In the genomic region with DNA sequence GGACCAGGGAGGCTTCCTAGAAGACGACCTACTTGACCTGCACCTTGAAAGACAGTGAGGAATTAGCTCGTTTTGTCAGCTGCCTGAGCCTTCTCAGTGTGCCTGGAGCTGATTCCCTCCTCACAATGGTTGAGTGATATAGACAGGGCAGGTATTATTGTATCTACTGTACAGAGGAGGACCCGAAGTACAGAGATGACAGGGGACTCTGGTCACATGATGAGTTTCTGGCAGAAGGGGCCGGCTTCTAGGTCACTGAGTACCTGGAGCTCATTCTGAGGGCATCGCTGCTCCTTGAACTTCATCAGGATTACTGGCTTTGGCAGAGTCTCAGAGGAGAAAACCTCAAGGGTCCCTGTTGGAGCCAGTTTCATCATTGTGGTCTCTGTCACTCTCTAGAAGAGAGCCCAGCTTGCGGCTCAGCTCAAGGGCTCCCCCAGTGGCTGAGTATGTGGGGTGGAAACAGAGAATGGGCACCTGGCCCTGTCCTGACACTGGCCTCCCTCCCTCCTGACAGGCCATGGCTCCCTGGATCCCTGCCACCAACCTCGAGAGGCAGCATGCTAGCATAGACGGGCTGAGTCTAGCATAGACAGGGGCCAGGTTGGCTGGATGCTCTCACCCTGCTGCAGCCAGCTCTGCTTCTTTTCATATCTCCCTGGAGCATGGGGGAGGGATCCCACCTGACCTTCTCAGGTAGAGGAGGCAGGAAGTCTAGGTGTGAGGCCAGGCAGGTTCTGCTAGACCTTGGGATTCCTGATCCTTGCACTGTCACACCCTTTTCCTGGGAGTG, we compare ENCODE assay signal across 8 cellular contexts. TPM values are rescaled to one million over a fixed set of nuclear protein-coding genes. Genes with fewer than 3 reads are reported as not detected.
DNase-seq lines count a peak whose midpoint lies in the region; ATAC-seq and TF ChIP-seq lines count a peak whose summit lies in the region.

No MANE protein-coding gene starts in this region.

- TF ChIP-seq CTCF in AG04450 (IDR thresholded peaks at IDR 0.05; ENCODE audit: low read depth, low read length) (peak; percentile 78), GM13977 (IDR thresholded peaks at IDR 0.05; ENCODE audit: extremely low read depth, insufficient read depth, missing control alignments) (peak; percentile 79), fibroblast of villous mesenchyme (IDR thresholded peaks at IDR 0.05; ENCODE audit: insufficient read depth, low read depth, low read length) (peak; percentile 86), osteoblast (IDR thresholded peaks at IDR 0.05; ENCODE audit: extremely low read depth, low read depth, low read length) (peak; percentile 91)

- DNase-seq in AG04450 (ENCODE audit: low read depth, low spot score) (no peak), GM13977 (ENCODE audit: low spot score) (peak; percentile 71), NCI-H510A treated with DMSO at 0.1 percent for 48 hours (lab: John Stamatoyannopoulos, UW) (peak; percentile 82), fibroblast of villous mesenchyme (ENCODE audit: low read depth) (no peak), osteoblast (ENCODE audit: insufficient read length, low spot score, missing footprints) (peak; percentile 80), NCI-H187 treated with DMSO at 0.1 percent for 48 hours (lab: John Stamatoyannopoulos, UW) (no peak)
- peak; percentile 49 for DNase-seq in activated T-cell treated with anti-CD3 and anti-CD28 coated beads, Interleukin-2, amount 50 U/mL, for 1 hour

- CTCF ChIA-PET in AG04450 (lab: Charles Lee): interaction anchor here (0.6 to 6.0 kb wide), 19 partner anchors 8 to 69 kb away, joined by 3 to 68 read pairs (median 4); no protein-coding TSS in a partner anchor

- H3K4me3 ChIP-seq in AG04450 (ENCODE audit: low read depth, low read length) (no peak overlapping the region), fibroblast of villous mesenchyme (ENCODE audit: low read depth, low read length) (no peak overlapping the region), osteoblast (ENCODE audit: insufficient read depth, low read length) (no peak overlapping the region)

- H3K79me2 ChIP-seq in osteoblast (ENCODE audit: insufficient read depth, low read length): peaks cover 97% of the 10 kb centered on the region

- no peak for ATAC-seq in GM19467 (IDR thresholded peaks at IDR 0.05; ENCODE audit: unreplicated experiment)

- in situ Hi-C loops in GM13977 (cut with MboI; ENCODE audit: low pct_unique_long_range_greater_than_20kb, low sequenced_read_pairs, unreplicated experiment): no loop called here

- peak overlapping the region; percentile 21 for H3K27ac ChIP-seq in AG04450 (ENCODE audit: low read depth, low read length)
- H3K27ac ChIP-seq in osteoblast (ENCODE audit: low read depth, low read length): peak overlapping the region; percentile 77

- no peaks in the 10 kb centered on the region for H3K27me3 ChIP-seq in AG04450 (ENCODE audit: control insufficient read depth, insufficient read depth, low read length)
- H3K27me3 ChIP-seq in osteoblast (ENCODE audit: insufficient read depth, low read length): no peaks in the 10 kb centered on the region

- POLR2A ChIA-PET in AG04450 (lab: Yijun Ruan, JAX): interaction anchor here (0.5 to 0.9 kb wide), 3 partner anchors 11 to 27 kb away, joined by 3 to 5 read pairs (median 3); no protein-coding TSS in a partner anchor

- peak overlapping the region; percentile 7 for H3K4me2 ChIP-seq in osteoblast (ENCODE audit: insufficient read depth, low read length)

- H3K36me3 ChIP-seq in osteoblast (ENCODE audit: insufficient read depth, low read length): peaks cover 33% of the 10 kb centered on the region

- H3K4me1 ChIP-seq in osteoblast (ENCODE audit: insufficient read depth, low read length): peaks cover 76% of the 10 kb centered on the region

- H3K9me3 ChIP-seq in AG04450 (ENCODE audit: control insufficient read depth, insufficient read depth, low read length): no peaks in the 10 kb centered on the region; the same call in 1 of the 2 replicates
- no peaks in the 10 kb centered on the region for H3K9me3 ChIP-seq in osteoblast (ENCODE audit: low read depth, low read length)

- H2AFZ ChIP-seq in osteoblast (ENCODE audit: low read length): no peak overlapping the region

- H4K20me1 ChIP-seq in osteoblast (ENCODE audit: insufficient read depth, low read length): peaks cover 32% of the 10 kb centered on the region

RNA-seq across cellular contexts. Expression of a gene that starts 38.7 kb away (rescaled TPM):
- 15.1 and 22.3 TPM in 2 replicates for polyA plus RNA-seq in AG04450 (2011; rRNA removed)
- 32.8 and 33.9 TPM in 2 replicates for polyA minus RNA-seq in AG04450 (2011; rRNA and poly(A)+ RNA removed)
- total RNA-seq in fibroblast of villous mesenchyme (29.6 and 30.2 TPM in 2 replicates), osteoblast (114 and 122 TPM in 2 replicates)

Comparison
In these comparisons a context has a peak if more than half of its experiments do, and no peak if none do; other contexts are left out.
1. DNase-seq: peak in GM13977 (single experiment), NCI-H510A treated with DMSO at 0.1 percent for 48 hours (single experiment), activated T-cell treated with anti-CD3 and anti-CD28 coated beads, Interleukin-2, amount 50 U/mL, for 1 hour (single experiment) and osteoblast (single experiment); none in AG04450 (single experiment), fibroblast of villous mesenchyme (single experiment) and NCI-H187 treated with DMSO at 0.1 percent for 48 hours (single experiment).
2. Peak in every context shown above with its lines, with median percentiles within 50 percentile points of each other: CTCF ChIP-seq.